ENCODE assay signal across 9 cellular contexts in genomic region chr17:62093188-62094155, GRCh38. TPM values are rescaled to one million over a fixed set of nuclear protein-coding genes. Genes with fewer than 3 reads are reported as not detected.
DNase-seq lines count a peak whose midpoint lies in the region; ATAC-seq and TF ChIP-seq lines count a peak whose summit lies in the region.
"Had no signal": no experiment of that assay in that cellular context is flagged by ENCODE, and none has a peak within 500 bp of the region (broad histone marks: within the 10 kb centered on the region; RNA-seq: fewer than 3 reads in every experiment).

No MANE protein-coding gene starts in this region.

- DNase-seq in GM13976 (ENCODE audit: low spot score) = peak; percentile 77
- peak; percentile 76 for DNase-seq in HS-5 (ENCODE audit: low read depth)
- no peak for DNase-seq in CD4-positive, alpha-beta memory T cell
- DNase-seq in Karpas-422 = no peak
- DNase-seq in NCI-H2171 (lab: John Stamatoyannopoulos, UW) = no peak
- DNase-seq in OCI-M1 (lab: John Stamatoyannopoulos, UW) = no peak

- POLR2A ChIA-PET in CD4-positive, alpha-beta memory T cell (lab: Charles Lee; ENCODE audit: partially characterized antibody) = no interaction called here

- H3K4me2 ChIP-seq in Karpas-422 (ENCODE audit: low read depth, low read length, poor library complexity, severe bottlenecking) = no peak overlapping the region

- no peak overlapping the region for H3K4me3 Mint-ChIP-seq in CD4-positive, alpha-beta memory T cell
- H3K4me3 Mint-ChIP-seq: nephron had no signal

- no peak overlapping the region for H3K9ac ChIP-seq in Karpas-422 (ENCODE audit: low read length)

- H4K20me1 ChIP-seq in Karpas-422 (ENCODE audit: insufficient read depth, low read depth, low read length) = no peaks in the 10 kb centered on the region

- no peaks in the 10 kb centered on the region for H3K36me3 ChIP-seq in CD4-positive, alpha-beta memory T cell (ENCODE audit: insufficient read depth, low read length)
- H3K36me3 ChIP-seq in Karpas-422 (ENCODE audit: insufficient read depth, low read length) = no peaks in the 10 kb centered on the region

- H3K27me3 Mint-ChIP-seq in CD4-positive, alpha-beta memory T cell = no peaks in the 10 kb centered on the region

- no peaks in the 10 kb centered on the region for H3K9me3 ChIP-seq in CD4-positive, alpha-beta memory T cell (ENCODE audit: control insufficient read depth in 1 of 2, low read length in 2 of 2)
- no peaks in the 10 kb centered on the region for H3K9me3 ChIP-seq in Karpas-422 (ENCODE audit: low read length)

- no peaks in the 10 kb centered on the region for H3K36me3 Mint-ChIP-seq in CD4-positive, alpha-beta memory T cell

- CTCF ChIA-PET in CD4-positive, alpha-beta memory T cell (lab: Charles Lee; ENCODE audit: partially characterized antibody) = interaction anchor here (1.9 kb wide), 1 partner anchor 10 kb away, joined by 4 read pairs; no protein-coding TSS in a partner anchor

- H3K27me3 ChIP-seq in CD4-positive, alpha-beta memory T cell (ENCODE audit: insufficient read depth, low read length) = no peaks in the 10 kb centered on the region
- no peaks in the 10 kb centered on the region for H3K27me3 ChIP-seq in Karpas-422 (ENCODE audit: low read length)

- in situ Hi-C loops in GM13976 (cut with MboI; ENCODE audit: low sequenced_read_pairs, unreplicated experiment) = no loop called here

- peaks cover 3% of the 10 kb centered on the region for H3K4me1 ChIP-seq in CD4-positive, alpha-beta memory T cell (ENCODE audit: insufficient read depth, low read length)
- H3K4me1 ChIP-seq in Karpas-422 (ENCODE audit: low read length) = peaks cover 9% of the 10 kb centered on the region

- H2AFZ ChIP-seq in Karpas-422 (ENCODE audit: low read length) = no peak overlapping the region

- no peak overlapping the region for H3K4me3 ChIP-seq in CD4-positive, alpha-beta memory T cell (ENCODE audit: low read length in 2 of 2)
- no peak overlapping the region for H3K4me3 ChIP-seq in Karpas-422 (ENCODE audit: low read length)

- H3K9me3 Mint-ChIP-seq in CD4-positive, alpha-beta memory T cell = no peaks in the 10 kb centered on the region
- H3K9me3 Mint-ChIP-seq: nephron had no signal

- H3K4me1 Mint-ChIP-seq in CD4-positive, alpha-beta memory T cell = peaks cover 2 to 12% (median 4%) of the 10 kb centered on the region in 4 donors
- H3K4me1 Mint-ChIP-seq: nephron had no signal

- no peak overlapping the region for H3K27ac Mint-ChIP-seq in CD4-positive, alpha-beta memory T cell
- H3K27ac Mint-ChIP-seq: nephron had no signal

- H3K9me2 ChIP-seq in Karpas-422 (replicated peaks; ENCODE audit: insufficient read depth, low read length) = no peaks in the 10 kb centered on the region

- no peaks in the 10 kb centered on the region for H3K79me2 ChIP-seq in Karpas-422 (ENCODE audit: low read length)

- no peak for TF ChIP-seq CTCF in GM13976 (IDR thresholded peaks at IDR 0.05; ENCODE audit: borderline replicate concordance, control extremely low read depth, extremely low read depth, insufficient read depth, missing control alignments)

- intact Hi-C loops in CD4-positive, alpha-beta memory T cell (cut with micrococcal nuclease) = no loop called here

- no peak overlapping the region for H3K27ac ChIP-seq in CD4-positive, alpha-beta memory T cell (ENCODE audit: low read depth, low read length)
- H3K27ac ChIP-seq in Karpas-422 (ENCODE audit: low read length) = no peak overlapping the region

- ATAC-seq in GM21576 (IDR thresholded peaks at IDR 0.05; ENCODE audit: unreplicated experiment) (peak; percentile 89), esophagus mucosa (peak; percentile 99)

RNA-seq across cellular contexts. Expression of gene MED13, which starts 28.4 kb away (rescaled TPM):
- 43.7 TPM for total RNA-seq in esophagus mucosa
- 10 to 100 TPM; 77.8 to 85.4 TPM for total RNA-seq in CD4-positive, alpha-beta memory T cell
- 1 to 10 TPM; 1.8 to 4.4 TPM for polyA plus RNA-seq in CD4-positive, alpha-beta memory T cell
- total RNA-seq in Karpas-422 (2014; rRNA removed; shearing (Covaris generic); ENCODE audit: low replicate concordance) = 40.9 and 90.3 TPM in 2 replicates

Comparison
In these comparisons a context has a peak if more than half of its experiments do, and no peak if none do; other contexts are left out.
1. DNase-seq: peak in GM13976 (single experiment) and HS-5 (single experiment); none in CD4-positive, alpha-beta memory T cell (0 of 5), Karpas-422 (single experiment), NCI-H2171 (single experiment) and OCI-M1 (single experiment).